33 cellular contexts compared by ENCODE assay signal in genomic region chr10:50350366-50350765, GRCh38.
"Had no signal": no experiment of that assay in that cellular context is flagged by ENCODE, and none has a peak within 500 bp of the region (broad histone marks: within the 10 kb centered on the region; RNA-seq: fewer than 3 reads in every experiment).

No MANE protein-coding gene starts in this region.

- ATAC-seq: activated naive CD4-positive, alpha-beta T cell treated with anti-CD3 and anti-CD28 coated beads, Interleukin-2, amount 50 U/mL, for 72 hours; activated naive CD8-positive, alpha-beta T cell treated with anti-CD3 and anti-CD28 coated beads, Interleukin-2, amount 50 U/mL, for 24 hours; activated T-cell treated with anti-CD3 and anti-CD28 coated beads, Interleukin-2, amount 50 U/mL, for 4 hours; activated T-cell treated with anti-CD3 and anti-CD28 coated beads, Interleukin-2, amount 50 U/mL, for 72 hours; activated T-helper 17 cell treated with anti-CD3 and anti-CD28 coated beads, Interleukin-2, amount 50 U/mL, for 72 hours; body of pancreas had no signal

- DNase-seq: activated effector memory CD4-positive, alpha-beta T cell treated with anti-CD3 and anti-CD28 coated beads, Interleukin-2, amount 50 U/mL, for 16 hours; activated effector memory CD4-positive, alpha-beta T cell treated with Interleukin-2 at 50 U/mL for 16 hours; activated gamma-delta T cell; activated gamma-delta T cell treated with Interleukin-2 at 50 U/mL for 16 hours; activated naive CD4-positive, alpha-beta T cell; activated naive CD4-positive, alpha-beta T cell treated with anti-CD3 and anti-CD28 coated beads for 36 hours; activated naive CD4-positive, alpha-beta T cell treated with anti-CD3 and anti-CD28 coated beads, Interleukin-2, amount 10 ng/mL, durations not matched to agents 7 days and 5 days; activated naive CD4-positive, alpha-beta T cell treated with anti-CD3 and anti-CD28 coated beads, Interleukin-2, amount 50 U/mL, for 16 hours; activated naive CD4-positive, alpha-beta T cell treated with Interleukin-2 at 50 U/mL for 16 hours; activated naive CD8-positive, alpha-beta T cell treated with anti-CD3 and anti-CD28 coated beads for 36 hours; activated naive CD8-positive, alpha-beta T cell treated with anti-CD3 and anti-CD28 coated beads, Interleukin-2, amount 10 ng/mL, durations not matched to agents 7 days and 5 days; activated naive CD8-positive, alpha-beta T cell treated with anti-CD3 and anti-CD28 coated beads, Interleukin-2, amount 50 U/mL, for 24 hours; activated T-cell treated with anti-CD3 and anti-CD28 coated beads, Interleukin-2, amount 50 U/mL, for 24 hours; activated T-cell treated with anti-CD3 and anti-CD28 coated beads, Interleukin-2, amount 50 U/mL, for 4 hours; activated T-cell treated with anti-CD3 and anti-CD28 coated beads, Interleukin-2, amount 50 U/mL, for 48 hours; activated T-cell treated with anti-CD3 and anti-CD28 coated beads, Interleukin-2, amount 50 U/mL, for 72 hours; adrenal gland; amniotic stem cell; amygdala; anterior cingulate cortex; aorta; body of pancreas; brain microvascular endothelial cell; caudate nucleus; central memory CD4-positive, alpha-beta T cell; cerebellar nuclear complex had no signal

- H3K4me1 ChIP-seq: ascending aorta, body of pancreas, breast epithelium had no signal

- H3K27ac ChIP-seq: adrenal gland, ascending aorta, body of pancreas, brain microvascular endothelial cell, breast epithelium, cardiac muscle cell had no signal

- H3K27me3 ChIP-seq: adrenal gland, ascending aorta, body of pancreas, brain microvascular endothelial cell, breast epithelium, cardiac muscle cell had no signal

- H3K4me3 ChIP-seq: adrenal gland, ascending aorta, body of pancreas, breast epithelium, cardiac muscle cell had no signal

- FAIRE-seq: astrocyte, bronchial epithelial cell had no signal

- H3K36me3 ChIP-seq: adrenal gland, ascending aorta, brain microvascular endothelial cell, breast epithelium, cardiac muscle cell had no signal

- H3K9me3 ChIP-seq: ascending aorta, body of pancreas, breast epithelium had no signal
